In the genomic region with DNA sequence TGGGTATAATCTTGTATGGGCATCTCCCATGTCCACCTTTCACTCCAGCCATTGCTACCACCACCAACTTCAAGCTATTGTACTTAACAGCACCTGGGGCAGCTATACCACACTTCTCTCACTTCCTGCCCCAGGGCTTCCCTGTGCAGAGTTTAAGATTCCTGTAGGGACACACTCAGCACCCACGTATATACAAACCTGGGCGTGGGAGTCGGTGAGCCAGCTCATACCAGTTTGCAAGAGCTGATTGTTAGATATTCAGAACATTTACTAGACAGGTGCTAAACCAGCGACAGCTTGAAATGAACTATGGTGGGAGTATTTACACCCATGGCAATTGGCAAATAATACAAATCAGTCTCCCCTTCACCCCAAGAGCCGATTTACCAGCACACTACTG, we compare ENCODE assay signal across 29 cellular contexts.
"Had no signal": no experiment of that assay in that cellular context is flagged by ENCODE, and none has a peak within 500 bp of the region (broad histone marks: within the 10 kb centered on the region; RNA-seq: fewer than 3 reads in every experiment).

No MANE protein-coding gene starts in this region.

- H3K36me3 ChIP-seq: ascending aorta, breast epithelium, cardiac muscle cell, colonic mucosa, esophagus squamous epithelium, gastroesophageal sphincter, heart left ventricle had no signal

- H3K4me3 ChIP-seq: ascending aorta, breast epithelium, cardiac muscle cell, colonic mucosa, esophagus squamous epithelium, gastroesophageal sphincter, heart left ventricle had no signal

- H3K27ac ChIP-seq: ascending aorta, breast epithelium, cardiac muscle cell, colonic mucosa, epithelial cell of prostate, esophagus squamous epithelium, gastroesophageal sphincter, heart left ventricle had no signal

- ATAC-seq: activated naive CD4-positive, alpha-beta T cell treated with anti-CD3 and anti-CD28 coated beads, Interleukin-2, amount 50 U/mL, for 72 hours; activated T-cell treated with anti-CD3 and anti-CD28 coated beads, Interleukin-2, amount 50 U/mL, for 72 hours; gastroesophageal sphincter; heart left ventricle; WTC11 had no signal

- H3K9me3 ChIP-seq: ascending aorta, breast epithelium, colonic mucosa, esophagus squamous epithelium, gastroesophageal sphincter, heart left ventricle had no signal

- H3K27me3 ChIP-seq: ascending aorta, colonic mucosa had no signal

- DNase-seq: activated CD4-positive, alpha-beta memory T cell treated with anti-CD3 and anti-CD28 coated beads, Interleukin-2, amount 10 ng/mL, durations not matched to agents 7 days and 5 days; activated CD4-positive, alpha-beta T cell treated with anti-CD3 and anti-CD28 coated beads for 1 hour; activated CD4-positive, alpha-beta T cell treated with anti-CD3 and anti-CD28 coated beads for 4 hours; activated CD4-positive, alpha-beta T cell treated with anti-CD3 and anti-CD28 coated beads, Interleukin-2, amount 10 ng/mL, durations not matched to agents 7 days and 5 days; activated CD4-positive, alpha-beta T cell treated with anti-CD3 and anti-CD28 coated beads, Interleukin-2, amount 50 U/mL, for 4 hours; activated CD8-positive, alpha-beta memory T cell treated with anti-CD3 and anti-CD28 coated beads, Interleukin-2, amount 50 U/mL, for 48 hours; activated gamma-delta T cell; activated naive CD4-positive, alpha-beta T cell; activated naive CD4-positive, alpha-beta T cell treated with anti-CD3 and anti-CD28 coated beads, Interleukin-2, amount 10 ng/mL, durations not matched to agents 7 days and 5 days; activated naive CD8-positive, alpha-beta T cell treated with anti-CD3 and anti-CD28 coated beads, Interleukin-2, amount 10 ng/mL, durations not matched to agents 7 days and 5 days; activated T-cell treated with anti-CD3 and anti-CD28 coated beads for 4 hours; activated T-cell treated with anti-CD3 and anti-CD28 coated beads, Interleukin-2, amount 50 U/mL, for 24 hours; activated T-cell treated with anti-CD3 and anti-CD28 coated beads, Interleukin-2, amount 50 U/mL, for 72 hours; central memory CD4-positive, alpha-beta T cell; cerebellar nuclear complex; colonic mucosa; effector CD8-positive, alpha-beta T cell; esophagus squamous epithelium; foreskin melanocyte; heart left ventricle; T-helper 1 cell; T-helper 2 cell had no signal

- H3K4me1 ChIP-seq: ascending aorta, breast epithelium, colonic mucosa, esophagus squamous epithelium, gastroesophageal sphincter, heart left ventricle had no signal
